Comparison of ENCODE assay signal across 3 cellular contexts in the genomic region with DNA sequence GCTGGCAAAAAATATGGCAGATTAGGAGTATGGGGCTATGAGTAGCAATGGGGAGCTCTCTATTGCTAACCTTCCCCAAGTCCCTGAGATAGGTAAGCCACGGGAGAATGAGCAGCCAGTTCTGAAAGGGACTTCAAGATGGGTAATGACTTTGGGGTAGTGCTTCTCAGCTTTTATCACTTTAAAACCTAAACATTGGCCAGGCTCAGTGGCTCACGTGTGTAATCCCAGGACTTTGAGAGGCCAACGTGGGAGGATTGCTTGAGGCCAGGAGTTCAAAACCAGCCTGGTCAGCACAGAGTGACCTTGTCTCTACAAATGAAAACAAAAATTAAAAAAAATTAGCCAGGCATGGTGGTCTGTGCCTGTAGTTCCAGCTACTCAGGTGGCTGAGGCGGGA.
A peak's percentile ranks its signal among the peaks of the same experiment; 100 is the strongest.
TF ChIP-seq lines count a peak whose summit lies in the region.

No MANE protein-coding gene starts in this region.

TF ChIP-seq in GM23338, 12 proteins besides CTCF, POLR2A, EP300 and RAD21 (continues in another document):
- TF ChIP-seq REST (IDR thresholded peaks at IDR 0.05; ENCODE audit: unreplicated experiment) (no peak), CREB1 (CRISPR knock-in tag; IDR thresholded peaks at IDR 0.05; ENCODE audit: low read depth) (no peak), ZNF114 (CRISPR knock-in tag; IDR thresholded peaks at IDR 0.05) (no peak), POLR2AphosphoS5 (IDR thresholded peaks at IDR 0.05; ENCODE audit: low read depth) (no peak)

TF ChIP-seq in IMR-90, 13 proteins besides CTCF, POLR2A, EP300 and RAD21:
- no peak for TF ChIP-seq RFX5 (IDR thresholded peaks at IDR 0.05; ENCODE audit: low read depth, low read length)
- TF ChIP-seq MAZ (IDR thresholded peaks at IDR 0.05; ENCODE audit: borderline replicate concordance, low read depth, low read length) = no peak
- no peak for TF ChIP-seq CEBPB (IDR thresholded peaks at IDR 0.05; ENCODE audit: low read depth, low read length)
- TF ChIP-seq MAFK (IDR thresholded peaks at IDR 0.05; ENCODE audit: low read depth, low read length) = no peak
- TF ChIP-seq FOS (IDR thresholded peaks at IDR 0.05; ENCODE audit: low read depth, low read length) = no peak
- no peak for TF ChIP-seq RCOR1 (IDR thresholded peaks at IDR 0.05; ENCODE audit: insufficient replicate concordance, low read length)
- no peak for TF ChIP-seq MXI1 (IDR thresholded peaks at IDR 0.05; ENCODE audit: borderline replicate concordance, low read depth, low read length)
- TF ChIP-seq NFE2L2 (IDR thresholded peaks at IDR 0.05; ENCODE audit: low read depth, low read length) = no peak
- TF ChIP-seq SMC3 (IDR thresholded peaks at IDR 0.05; ENCODE audit: low read depth, low read length) = no peak
- TF ChIP-seq ELK1 (IDR thresholded peaks at IDR 0.05; ENCODE audit: borderline replicate concordance, low read depth, low read length) = no peak
- TF ChIP-seq BHLHE40 (IDR thresholded peaks at IDR 0.05; ENCODE audit: low read depth, low read length) = no peak

TF ChIP-seq in K562, 482 proteins besides CTCF, POLR2A, EP300 and RAD21:
- TF ChIP-seq CXXC5 (CRISPR knock-in tag; IDR thresholded peaks at IDR 0.05) = 0 out of 2 replicates have a peak, but pooled peaks have one; percentile 15
- TF ChIP-seq ILK (tag; IDR thresholded peaks at IDR 0.05; ENCODE audit: borderline replicate concordance, low read depth) = no peak
- TF ChIP-seq EGR1 (conservative IDR thresholded peaks at IDR 0.05) = peak; percentile 32; the same call in 1 of the 2 replicates
- TF ChIP-seq SMAD4 (CRISPR knock-in tag; conservative IDR thresholded peaks at IDR 0.05) = 0 out of 2 replicates have a peak, but pooled peaks have one; percentile 17
- TF ChIP-seq POLR2G (IDR thresholded peaks at IDR 0.05; ENCODE audit: low read depth, low read length) = no peak
- TF ChIP-seq, protein P1, sequence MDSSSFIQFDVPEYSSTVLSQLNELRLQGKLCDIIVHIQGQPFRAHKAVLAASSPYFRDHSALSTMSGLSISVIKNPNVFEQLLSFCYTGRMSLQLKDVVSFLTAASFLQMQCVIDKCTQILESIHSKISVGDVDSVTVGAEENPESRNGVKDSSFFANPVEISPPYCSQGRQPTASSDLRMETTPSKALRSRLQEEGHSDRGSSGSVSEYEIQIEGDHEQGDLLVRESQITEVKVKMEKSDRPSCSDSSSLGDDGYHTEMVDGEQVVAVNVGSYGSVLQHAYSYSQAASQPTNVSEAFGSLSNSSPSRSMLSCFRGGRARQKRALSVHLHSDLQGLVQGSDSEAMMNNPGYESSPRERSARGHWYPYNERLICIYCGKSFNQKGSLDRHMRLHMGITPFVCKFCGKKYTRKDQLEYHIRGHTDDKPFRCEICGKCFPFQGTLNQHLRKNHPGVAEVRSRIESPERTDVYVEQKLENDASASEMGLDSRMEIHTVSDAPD (CRISPR knock-in tag; IDR thresholded peaks at IDR 0.05) = no peak
- 0 out of 2 replicates have a peak, but pooled peaks have one; percentile 32 for TF ChIP-seq SMARCE1 (IDR thresholded peaks at IDR 0.05)
- TF ChIP-seq RBM15 (IDR thresholded peaks at IDR 0.05; ENCODE audit: insufficient read depth, low read length) = no peak
- 0 out of 2 replicates have a peak, but pooled peaks have one; percentile 30 for TF ChIP-seq BHLHE40 (IDR thresholded peaks at IDR 0.05; ENCODE audit: low read length)
- TF ChIP-seq DMBX1 (CRISPR knock-in tag; IDR thresholded peaks at IDR 0.05; ENCODE audit: borderline replicate concordance) = 0 out of 2 replicates have a peak, but pooled peaks have one; percentile 71
TF ChIP-seq in K562: peak in this region for 6.
